In the genomic region with DNA sequence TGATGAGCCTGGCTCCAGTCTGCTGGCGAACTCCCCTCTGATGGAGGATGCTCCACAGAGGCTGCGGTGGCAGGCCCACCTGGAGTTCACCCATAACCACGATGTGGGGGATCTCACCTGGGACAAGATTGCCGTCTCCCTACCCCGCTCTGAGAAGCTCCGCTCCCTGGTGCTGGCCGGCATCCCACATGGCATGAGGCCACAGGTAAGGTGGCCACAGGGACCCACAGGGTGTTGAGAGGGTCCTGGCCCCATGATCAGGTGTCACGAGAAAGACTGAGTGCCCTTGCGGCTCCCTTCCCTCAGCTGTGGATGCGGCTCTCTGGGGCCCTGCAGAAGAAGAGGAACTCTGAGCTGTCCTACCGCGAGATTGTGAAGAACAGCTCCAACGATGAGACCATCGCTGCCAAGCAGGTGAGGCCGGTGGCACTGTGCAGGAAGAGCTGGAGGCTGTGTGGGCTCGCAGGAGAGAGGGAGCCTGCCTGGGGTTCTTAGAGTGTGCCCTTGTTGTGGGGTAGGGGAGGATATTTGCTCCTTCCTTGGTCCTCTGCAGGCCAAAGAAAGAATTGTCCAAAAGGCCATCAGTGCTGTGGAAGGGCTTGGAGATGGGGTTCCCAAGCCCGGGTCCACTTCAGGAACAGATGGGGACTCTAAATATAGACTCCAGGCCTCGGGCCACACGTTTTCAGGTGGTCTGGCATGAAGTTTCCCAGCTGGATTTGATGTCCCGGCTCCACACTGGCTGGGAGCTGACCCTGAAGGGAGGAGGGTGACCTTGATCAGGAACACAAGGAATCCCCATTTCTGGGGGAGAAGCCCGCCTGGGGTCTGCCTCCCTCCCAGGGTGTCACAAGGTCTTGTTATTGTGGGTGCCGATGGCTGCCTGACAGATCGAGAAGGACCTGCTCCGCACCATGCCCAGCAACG, we compare ENCODE assay signal across 17 cellular contexts. TPM values are rescaled to one million over a fixed set of nuclear protein-coding genes. Genes with fewer than 3 reads are reported as not detected.
DNase-seq lines count a peak whose midpoint lies in the region; ATAC-seq and TF ChIP-seq lines count a peak whose summit lies in the region.
"Had no signal": no experiment of that assay in that cellular context is flagged by ENCODE, and none has a peak within 500 bp of the region (broad histone marks: within the 10 kb centered on the region; RNA-seq: fewer than 3 reads in every experiment).

No MANE protein-coding gene starts in this region.

- H3K23ac ChIP-seq in mesendoderm (ENCODE audit: low read length) (peak overlapping the region; percentile 45), H9 (ENCODE audit: insufficient read length, low read depth, low read length) (no peak overlapping the region)

- H3K4me3 ChIP-seq in SU-DHL-6 (ENCODE audit: insufficient read depth, low read length, poor library complexity, severe bottlenecking), result no peak overlapping the region
- no peak overlapping the region for H3K4me3 ChIP-seq in mesendoderm (ENCODE audit: low read length)
- H3K4me3 ChIP-seq: BLaER1 treated with 17β-estradiol and CSF1 and Interleukin-3, amounts not matched to agents 10 nM and 100 nM; right atrium auricular region; upper lobe of left lung had no signal

- H3K14ac ChIP-seq in H9 (ENCODE audit: insufficient read depth, low read length), result no peak overlapping the region

- H3K27ac ChIP-seq in SU-DHL-6 (ENCODE audit: low read depth, low read length) (peak overlapping the region; percentile 12; the same call in 1 of the 2 replicates), mesendoderm (ENCODE audit: low read depth, low read length) (no peak overlapping the region), H9 (ENCODE audit: insufficient read length, low read depth, low read length) (no peak overlapping the region)
- H3K27ac ChIP-seq: right atrium auricular region, upper lobe of left lung had no signal

- H2BK20ac ChIP-seq in H9 (ENCODE audit: low read depth, low read length, poor library complexity, severe bottlenecking), result no peak overlapping the region

- H2AFZ ChIP-seq in SU-DHL-6 (ENCODE audit: low read depth, low read length, severe bottlenecking) (no peak overlapping the region), H9 (ENCODE audit: low read length) (no peak overlapping the region)

- H3K4me1 ChIP-seq in mesendoderm (ENCODE audit: control insufficient read depth, low read depth, low read length) (no peaks in the 10 kb centered on the region), H9 (ENCODE audit: insufficient read depth, low read length) (no peaks in the 10 kb centered on the region)

- peaks cover 59% of the 10 kb centered on the region for H3K36me3 Mint-ChIP-seq in stimulated activated memory B cell treated with anti-CD40 and anti-IgM and Interleukin-4, amounts not matched to agents 10 μg/mL and 1 μg/mL and 100 μg/mL, for 72 hours
- H3K36me3 Mint-ChIP-seq in H9 (ENCODE audit: insufficient read depth in 1 of 3, low read depth in 3 of 3), result peaks cover 24 to 68% (median 63%) of the 10 kb centered on the region in 3 experiments

- H3T11ph ChIP-seq in H9 (ENCODE audit: low read length), result no peak overlapping the region

- no CpG with 5 or more reads among the region's 25 CpGs for WGBS in mesendoderm (ENCODE audit: extremely low coverage, insufficient coverage, low lambda C conversion rate)
- no CpG with 5 or more reads among the region's 25 CpGs for WGBS in H9 (ENCODE audit: extremely low coverage, insufficient read length, low lambda C conversion rate)

- H3K9me3 ChIP-seq in SU-DHL-6 (ENCODE audit: insufficient read depth, low read length), result no peaks in the 10 kb centered on the region
- no peaks in the 10 kb centered on the region for H3K9me3 ChIP-seq in H9 (ENCODE audit: control insufficient read depth, low read depth, low read length)
- H3K9me3 ChIP-seq: BLaER1 treated with 17β-estradiol and CSF1 and Interleukin-3, amounts not matched to agents 10 nM and 100 nM; right atrium auricular region; SK-N-SH; upper lobe of left lung had no signal

- no peak overlapping the region for H2BK5ac ChIP-seq in mesendoderm (ENCODE audit: low read length)
- no peak overlapping the region for H2BK5ac ChIP-seq in H9 (ENCODE audit: insufficient read length, low read length)

- peak; percentile 51 for DNase-seq in activated effector memory CD4-positive, alpha-beta T cell treated with anti-CD3 and anti-CD28 coated beads, Interleukin-2, amount 50 U/mL, for 16 hours
- no peak for DNase-seq in activated effector memory CD4-positive, alpha-beta T cell treated with Interleukin-2 at 50 U/mL for 16 hours
- DNase-seq in mesendoderm (no peak), NCI-H2081 treated with DMSO at 0.1 percent for 48 hours (lab: John Stamatoyannopoulos, UW) (no peak), H9 (no peak)
- DNase-seq in central memory CD4-positive, alpha-beta T cell, result no peak
- DNase-seq: kidney glomerular epithelial cell; NCI-H510A; NK-92 treated with Interleukin-12 subunit alpha and Interleukin-12 subunit beta, amount 100 ng/mL, for 24 hours; SK-N-SH; stimulated activated CD4-positive, alpha-beta T cell treated with anti-CD3 and anti-CD28 coated beads, Interleukin-12 subunit alpha, Interleukin-12 subunit beta, amount 100 ng/mL, for 4 hours had no signal

- no peaks in the 10 kb centered on the region for H3K9me3 Mint-ChIP-seq in stimulated activated memory B cell treated with anti-CD40 and anti-IgM and Interleukin-4, amounts not matched to agents 10 μg/mL and 1 μg/mL and 100 μg/mL, for 72 hours
- H3K9me3 Mint-ChIP-seq in H9, result no peaks in the 10 kb centered on the region
- H3K9me3 Mint-ChIP-seq: dendritic cell treated with granulocyte-macrophage colony-stimulating factor and Interleukin-4, amounts not matched to agents 40 ng/mL and 50 ng/mL, for 4 days had no signal

- peak overlapping the region; percentile 53 for H3K27ac Mint-ChIP-seq in stimulated activated memory B cell treated with anti-CD40 and anti-IgM and Interleukin-4, amounts not matched to agents 10 μg/mL and 1 μg/mL and 100 μg/mL, for 72 hours
- H3K27ac Mint-ChIP-seq in H9, result peak overlapping the region in 1 of 3 experiments; percentile 86; a peak in 1 of 7 replicates
- H3K27ac Mint-ChIP-seq: dendritic cell treated with granulocyte-macrophage colony-stimulating factor and Interleukin-4, amounts not matched to agents 40 ng/mL and 50 ng/mL, for 4 days had no signal

- H3K18ac ChIP-seq in mesendoderm (ENCODE audit: low read length) (no peak overlapping the region), H9 (ENCODE audit: insufficient read length, low read depth, low read length) (no peak overlapping the region)

- no peaks in the 10 kb centered on the region for H3K27me3 Mint-ChIP-seq in stimulated activated memory B cell treated with anti-CD40 and anti-IgM and Interleukin-4, amounts not matched to agents 10 μg/mL and 1 μg/mL and 100 μg/mL, for 72 hours
- H3K27me3 Mint-ChIP-seq in H9 (ENCODE audit: low read depth), result no peaks in the 10 kb centered on the region; the same call in 1 of the 2 replicates
- H3K27me3 Mint-ChIP-seq: dendritic cell treated with granulocyte-macrophage colony-stimulating factor and Interleukin-4, amounts not matched to agents 40 ng/mL and 50 ng/mL, for 4 days had no signal

- H3K56ac ChIP-seq in mesendoderm (ENCODE audit: low read length), result peak overlapping the region; percentile 7
- H3K56ac ChIP-seq in H9 (ENCODE audit: insufficient read length, low read depth, low read length), result no peak overlapping the region

- no peaks in the 10 kb centered on the region for H3K23me2 ChIP-seq in H9 (ENCODE audit: insufficient read length, low read depth, low read length, poor library complexity, severe bottlenecking)

- H3K36me3 ChIP-seq in SU-DHL-6 (ENCODE audit: low read length) (0 out of 2 replicates have a peak, but pooled peaks cover 5% of the 10 kb centered on the region), mesendoderm (ENCODE audit: control insufficient read depth, insufficient read depth, low read length) (peaks cover 20% of the 10 kb centered on the region)

- peaks cover 44% of the 10 kb centered on the region for H3K4me1 Mint-ChIP-seq in stimulated activated memory B cell treated with anti-CD40 and anti-IgM and Interleukin-4, amounts not matched to agents 10 μg/mL and 1 μg/mL and 100 μg/mL, for 72 hours
- H3K4me1 Mint-ChIP-seq in H9, result 0 out of 4 replicates have a peak, but pooled peaks cover 0 to 1% of the 10 kb centered on the region in 2 experiments

- peaks cover 44% of the 10 kb centered on the region for H3F3A ChIP-seq in SU-DHL-6 (ENCODE audit: insufficient read depth)

- no peak for ATAC-seq in stimulated activated memory B cell treated with anti-CD40 and anti-IgM and Interleukin-4, amounts not matched to agents 10 μg/mL and 1 μg/mL and 100 μg/mL, for 72 hours

- H4K5ac ChIP-seq in mesendoderm (ENCODE audit: low read length) (no peak overlapping the region), H9 (ENCODE audit: insufficient read length, low read depth, low read length) (no peak overlapping the region)

- H2BK12ac ChIP-seq in H9 (ENCODE audit: insufficient read length, low read depth, low read length), result no peak overlapping the region

- H3K4ac ChIP-seq in mesendoderm (ENCODE audit: low read depth, low read length) (no peak overlapping the region), H9 (ENCODE audit: low read depth, low read length) (no peak overlapping the region)

- H3K9me2 ChIP-seq in SU-DHL-6 (replicated peaks; ENCODE audit: insufficient read depth, low read length), result no peaks in the 10 kb centered on the region
- H3K9me2 ChIP-seq: SK-N-SH had no signal

- H2AK5ac ChIP-seq in mesendoderm (ENCODE audit: low read length) (no peak overlapping the region), H9 (ENCODE audit: insufficient read length, low read length) (no peak overlapping the region)

- H4K8ac ChIP-seq in mesendoderm (ENCODE audit: low read depth, low read length), result no peak overlapping the region
- H4K8ac ChIP-seq in H9 (replicated peaks; ENCODE audit: insufficient read length, low read depth, low read length), result no peak overlapping the region

- H4K20me1 ChIP-seq in SU-DHL-6 (ENCODE audit: low read depth, low read length) (no peaks in the 10 kb centered on the region), H9 (ENCODE audit: control insufficient read depth, insufficient read depth, insufficient read length) (peaks cover 2% of the 10 kb centered on the region)

- H3K4me3 Mint-ChIP-seq in stimulated activated memory B cell treated with anti-CD40 and anti-IgM and Interleukin-4, amounts not matched to agents 10 μg/mL and 1 μg/mL and 100 μg/mL, for 72 hours, result no peak overlapping the region
- H3K4me3 Mint-ChIP-seq in H9, result no peak overlapping the region
- H3K4me3 Mint-ChIP-seq: dendritic cell treated with granulocyte-macrophage colony-stimulating factor and Interleukin-4, amounts not matched to agents 40 ng/mL and 50 ng/mL, for 4 days had no signal

- H3K79me2 ChIP-seq in SU-DHL-6 (ENCODE audit: insufficient read depth, low read length), result no peaks in the 10 kb centered on the region
- no peaks in the 10 kb centered on the region for H3K79me2 ChIP-seq in mesendoderm (ENCODE audit: control insufficient read depth, insufficient read depth, low read length)
- H3K79me2 ChIP-seq in H9 (ENCODE audit: insufficient read depth, low read length), result no peaks in the 10 kb centered on the region

- H4K91ac ChIP-seq in H9 (ENCODE audit: insufficient read length, low read depth, low read length), result no peak overlapping the region

- H3K9ac ChIP-seq in SU-DHL-6 (ENCODE audit: low read length), result no peak overlapping the region
- no peak overlapping the region for H3K9ac ChIP-seq in mesendoderm (ENCODE audit: low read length)
- H3K9ac ChIP-seq in H9 (ENCODE audit: extremely low read depth, insufficient read length, low read length), result no peak overlapping the region
- H3K9ac ChIP-seq: BLaER1 treated with 17β-estradiol and CSF1 and Interleukin-3, amounts not matched to agents 10 nM and 100 nM; SK-N-SH had no signal

- H3K4me2 ChIP-seq in SU-DHL-6 (ENCODE audit: low read depth, low read length, poor library complexity, severe bottlenecking), result no peak overlapping the region
- H3K4me2 ChIP-seq in mesendoderm (ENCODE audit: low read length), result no peak overlapping the region
- H3K4me2 ChIP-seq in H9 (ENCODE audit: insufficient read depth, insufficient read length, low read length), result no peak overlapping the region
- H3K4me2 ChIP-seq: SK-N-SH had no signal

- TF ChIP-seq CTCF in SU-DHL-6 (IDR thresholded peaks at IDR 0.05; ENCODE audit: insufficient read depth, low read length, poor library complexity, severe bottlenecking) (no peak), H9 (conservative IDR thresholded peaks at IDR 0.05) (no peak)

- H2BK120ac ChIP-seq in mesendoderm (ENCODE audit: low read depth, low read length) (no peak overlapping the region), H9 (ENCODE audit: low read depth, low read length, poor library complexity, severe bottlenecking) (no peak overlapping the region)

- H3K27me3 ChIP-seq in SU-DHL-6 (ENCODE audit: low read length) (no peaks in the 10 kb centered on the region), mesendoderm (ENCODE audit: insufficient read depth, low read length, poor library complexity) (no peaks in the 10 kb centered on the region), H9 (ENCODE audit: insufficient read depth, low read length) (no peaks in the 10 kb centered on the region)
- H3K27me3 ChIP-seq: BLaER1 treated with 17β-estradiol and CSF1 and Interleukin-3, amounts not matched to agents 10 nM and 100 nM; right atrium auricular region; upper lobe of left lung had no signal

- H2BK15ac ChIP-seq in mesendoderm (replicated peaks; ENCODE audit: low read depth), result no peak overlapping the region
- H2BK15ac ChIP-seq in H9 (ENCODE audit: low read depth, low read length), result no peak overlapping the region

- H3K79me1 ChIP-seq in mesendoderm (ENCODE audit: low read length) (no peaks in the 10 kb centered on the region), H9 (ENCODE audit: insufficient read depth, low read depth, low read length, poor library complexity, severe bottlenecking) (no peaks in the 10 kb centered on the region)

RNA-seq across cellular contexts. Expression of gene SGSM3, which starts 34.1 kb away (rescaled TPM):
- 20.6 TPM for polyA plus RNA-seq in mesendoderm (2013, experiment 1 of 2)
- 24.1 TPM for polyA plus RNA-seq in mesendoderm (2013, experiment 2 of 2)
- 70.7 and 77.5 TPM in 2 replicates for total RNA-seq in H9 (2021)

RNA-seq across cellular contexts. Expression of gene ADSL, which starts 58.2 kb away (rescaled TPM):
- 161 TPM for polyA plus RNA-seq in mesendoderm (2013, experiment 1 of 2)
- polyA plus RNA-seq in mesendoderm (2013, experiment 2 of 2), result 161 TPM
- total RNA-seq in H9 (2021), result 172 and 175 TPM in 2 replicates
